13 cellular contexts compared by ENCODE assay signal in the genomic region with DNA sequence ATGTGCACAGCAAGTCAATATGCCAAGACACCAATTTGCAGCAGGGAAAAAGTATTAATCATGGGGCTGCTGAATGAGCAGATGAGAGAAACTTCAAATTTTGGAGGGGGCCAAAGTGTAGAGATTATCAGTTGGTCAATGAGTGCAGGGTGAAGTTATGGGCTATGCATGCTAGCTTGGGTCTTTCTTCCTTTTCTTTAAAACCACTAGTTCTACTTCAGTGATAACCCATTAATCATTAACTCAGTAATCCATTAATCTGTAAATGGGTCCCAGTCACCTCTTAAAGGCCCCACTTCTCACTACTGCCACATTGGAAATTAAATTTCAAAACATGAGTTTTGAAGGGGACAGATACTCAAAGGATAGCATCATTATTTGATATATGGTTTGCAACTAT.
DNase-seq lines count a peak whose midpoint lies in the region; ATAC-seq and TF ChIP-seq lines count a peak whose summit lies in the region.
"Had no signal": no experiment of that assay in that cellular context is flagged by ENCODE, and none has a peak within 500 bp of the region (broad histone marks: within the 10 kb centered on the region; RNA-seq: fewer than 3 reads in every experiment).

No MANE protein-coding gene starts in this region.

- no peaks in the 10 kb centered on the region; the same call in 1 of the 2 replicates for H3K9me3 ChIP-seq in PC-9 (ENCODE audit: insufficient read depth, low read depth)
- H3K9me3 ChIP-seq: lower lobe of right lung, upper lobe of right lung had no signal

- CTCF ChIA-PET in PC-9 (lab: Charles Lee): no interaction called here

- TF ChIP-seq CTCF in PC-9 (conservative IDR thresholded peaks at IDR 0.05): no peak

- POLR2A ChIA-PET in PC-9 (lab: Charles Lee; ENCODE audit: unreplicated experiment): no interaction called here

- H3K9me2 ChIP-seq in PC-9 (ENCODE audit: insufficient read depth): no peaks in the 10 kb centered on the region

- ATAC-seq in GM18909 (IDR thresholded peaks at IDR 0.05; ENCODE audit: poor library complexity, unreplicated experiment) (peak; percentile 95), HG02571 (IDR thresholded peaks at IDR 0.05; ENCODE audit: unreplicated experiment) (peak; percentile 91), HG03280 (IDR thresholded peaks at IDR 0.05; ENCODE audit: unreplicated experiment) (peak; percentile 68), left ventricle myocardium superior (no peak), GM18519 (IDR thresholded peaks at IDR 0.05; ENCODE audit: low FRiP score, unreplicated experiment) (no peak)
- ATAC-seq: lower lobe of right lung, upper lobe of right lung had no signal

- no peaks in the 10 kb centered on the region for H3K4me1 ChIP-seq in PC-9 (replicated peaks; ENCODE audit: insufficient read depth)
- H3K4me1 ChIP-seq: lower lobe of right lung, upper lobe of right lung had no signal

- intact Hi-C loops in left ventricle myocardium superior (cut with micrococcal nuclease) (no loop called here), PC-9 (cut with micrococcal nuclease; ENCODE audit: unreplicated experiment) (no loop called here)

- H3K36me3 ChIP-seq in PC-9 (ENCODE audit: low read depth): no peaks in the 10 kb centered on the region
- H3K36me3 ChIP-seq: lower lobe of right lung, upper lobe of right lung had no signal

- H3K27ac ChIP-seq in PC-9: no peak overlapping the region
- H3K27ac ChIP-seq: lower lobe of right lung, upper lobe of right lung had no signal

- H3K4me2 ChIP-seq in PC-9: no peak overlapping the region

- H3K27me3 ChIP-seq in PC-9 (ENCODE audit: insufficient read depth, low read depth): no peaks in the 10 kb centered on the region
- H3K27me3 ChIP-seq: upper lobe of right lung had no signal

- H4K20me1 ChIP-seq in PC-9 (ENCODE audit: insufficient read depth): no peaks in the 10 kb centered on the region

- BruUV-seq in PC-9 (replicated peaks; lab: Mats Ljungman, UMichigan): no TSS peak

- no peaks in the 10 kb centered on the region for H3F3A ChIP-seq in PC-9 (ENCODE audit: insufficient read depth, low read depth)

- no peak overlapping the region for H2AFZ ChIP-seq in PC-9

- no peaks in the 10 kb centered on the region for H3K79me2 ChIP-seq in PC-9 (ENCODE audit: low read depth)

- DNase-seq in left kidney (ENCODE audit: low read depth, low spot score): peak; percentile 63
- DNase-seq in left ventricle myocardium superior: no peak
- no peak for DNase-seq in activated CD4-positive, alpha-beta T cell treated with anti-CD3 and anti-CD28 coated beads, Interleukin-2, amount 50 U/mL, for 1 hour
- no peak for DNase-seq in PC-9
- DNase-seq: CD4-positive, alpha-beta memory T cell; lower lobe of right lung; NCI-H187 treated with DMSO at 0.1 percent for 48 hours; retina; upper lobe of right lung had no signal

- no peak overlapping the region for H3K4me3 ChIP-seq in PC-9
- H3K4me3 ChIP-seq: lower lobe of right lung, upper lobe of right lung had no signal

Comparison
In these comparisons a context has a peak if more than half of its experiments do, and no peak if none do; other contexts are left out.
1. ATAC-seq: peak in GM18909 (single experiment), HG02571 (single experiment) and HG03280 (single experiment); none in left ventricle myocardium superior (single experiment) and GM18519 (single experiment).